ENCODE assay signal across 19 cellular contexts in genomic region chr4:101089168-101089567, GRCh38.
"Had no signal": no experiment of that assay in that cellular context is flagged by ENCODE, and none has a peak within 500 bp of the region (broad histone marks: within the 10 kb centered on the region; RNA-seq: fewer than 3 reads in every experiment).

No MANE protein-coding gene starts in this region.

- H3K4me1 Mint-ChIP-seq: activated naive CD4-positive, alpha-beta T cell treated with anti-CD3 and anti-CD28 coated beads, Interleukin-2, amount 10 ng/mL, durations not matched to agents 7 days and 5 days had no signal

- H3K27ac Mint-ChIP-seq: activated naive CD4-positive, alpha-beta T cell treated with anti-CD3 and anti-CD28 coated beads, Interleukin-2, amount 10 ng/mL, durations not matched to agents 7 days and 5 days; activated T-helper 2 cell treated with anti-CD3 and anti-CD28 coated beads, Interferon-gamma antibody, Interleukin-2, Interleukin-4, amounts not matched to agents 10 μg/mL and 5 μg/mL and 100 μg/mL, durations not matched to agents 14 hours and 24 hours and 36 hours; effector memory CD8-positive, alpha-beta T cell had no signal

- H3K9me3 Mint-ChIP-seq: activated naive CD4-positive, alpha-beta T cell treated with anti-CD3 and anti-CD28 coated beads, Interleukin-2, amount 10 ng/mL, durations not matched to agents 7 days and 5 days; activated T-helper 2 cell treated with anti-CD3 and anti-CD28 coated beads, Interferon-gamma antibody, Interleukin-2, Interleukin-4, amounts not matched to agents 10 μg/mL and 5 μg/mL and 100 μg/mL, durations not matched to agents 14 hours and 24 hours and 36 hours; effector memory CD8-positive, alpha-beta T cell; immature natural killer cell had no signal

- H3K4me3 ChIP-seq: gastrocnemius medialis, heart left ventricle, lower lobe of right lung had no signal

- H3K4me3 Mint-ChIP-seq: activated naive CD4-positive, alpha-beta T cell treated with anti-CD3 and anti-CD28 coated beads, Interleukin-2, amount 10 ng/mL, durations not matched to agents 7 days and 5 days; effector memory CD8-positive, alpha-beta T cell; immature natural killer cell; naive thymus-derived CD4-positive, alpha-beta T cell; T-helper 17 cell had no signal

- DNase-seq: activated CD4-positive, alpha-beta T cell treated with anti-CD3 and anti-CD28 coated beads for 1 hour; activated CD4-positive, alpha-beta T cell treated with anti-CD3 and anti-CD28 coated beads, Interleukin-2, amount 50 U/mL, for 4 hours; activated naive CD4-positive, alpha-beta T cell treated with anti-CD3 and anti-CD28 coated beads, Interleukin-2, amount 10 ng/mL, durations not matched to agents 7 days and 5 days; activated T-cell treated with anti-CD3 and anti-CD28 coated beads for 4 hours; dermis blood vessel endothelial cell; effector memory CD8-positive, alpha-beta T cell; gastrocnemius medialis; heart left ventricle; immature natural killer cell; left cardiac atrium; lower lobe of right lung; naive thymus-derived CD4-positive, alpha-beta T cell; posterior cingulate gyrus; retina; stimulated activated CD4-positive, alpha-beta T cell treated with anti-CD3 and anti-CD28 coated beads, Interleukin-12 subunit alpha, Interleukin-12 subunit beta, amount 100 ng/mL, for 4 hours; stimulated activated CD4-positive, alpha-beta T cell treated with anti-CD3 and anti-CD28 coated beads, Interleukin-2, amount 100 ng/mL, for 24 hours; T-helper 17 cell had no signal

- H3K27ac ChIP-seq: gastrocnemius medialis, heart left ventricle, lower lobe of right lung had no signal

- ATAC-seq: effector memory CD8-positive, alpha-beta T cell; gastrocnemius medialis; heart left ventricle; left cardiac atrium; lower lobe of right lung; naive thymus-derived CD4-positive, alpha-beta T cell; T-helper 17 cell had no signal

- H3K27me3 ChIP-seq: gastrocnemius medialis, heart left ventricle, neutrophil had no signal

- H3K36me3 ChIP-seq: gastrocnemius medialis, neutrophil had no signal

- H3K27me3 Mint-ChIP-seq: activated naive CD4-positive, alpha-beta T cell treated with anti-CD3 and anti-CD28 coated beads, Interleukin-2, amount 10 ng/mL, durations not matched to agents 7 days and 5 days; effector memory CD8-positive, alpha-beta T cell; naive thymus-derived CD4-positive, alpha-beta T cell; T-helper 17 cell had no signal

- H3K4me1 ChIP-seq: heart left ventricle, lower lobe of right lung had no signal
